ENCODE assay signal across 8 cellular contexts in the genomic region with DNA sequence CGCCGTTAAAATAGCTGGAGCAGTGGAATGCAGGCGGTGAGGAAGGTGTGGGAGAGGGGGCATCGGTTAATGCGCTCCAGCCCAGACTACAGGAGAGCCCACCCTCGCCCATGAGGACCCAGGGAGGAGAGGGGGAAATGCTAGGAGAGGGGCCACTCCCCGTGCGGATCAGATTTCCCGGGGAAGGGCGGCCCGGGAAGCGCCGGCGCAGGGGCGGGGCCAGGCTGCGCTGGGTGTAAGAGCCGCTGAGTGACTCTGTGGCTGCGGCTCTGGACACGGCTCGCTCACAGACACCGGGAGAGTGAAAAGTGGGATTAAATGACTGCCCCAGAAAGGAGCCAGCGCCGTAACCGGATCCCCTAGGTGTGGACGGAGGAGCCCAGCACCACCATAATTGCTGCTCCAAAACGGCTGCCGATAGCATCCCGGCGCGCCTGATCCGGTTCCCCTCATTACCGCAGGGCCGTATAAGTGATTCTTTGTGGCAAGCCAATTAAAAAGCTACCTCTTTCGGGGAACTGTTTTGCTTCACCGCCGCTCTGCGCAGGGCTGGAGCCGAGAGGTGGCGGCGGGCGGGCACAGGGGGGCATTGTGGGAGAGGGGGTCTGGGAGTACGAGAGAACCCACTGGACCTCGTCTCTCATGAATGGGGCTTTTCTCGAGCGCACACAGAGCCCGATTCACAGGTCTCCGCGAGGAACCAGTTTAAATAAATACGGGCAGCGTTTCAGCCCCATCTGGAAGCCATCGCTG. TPM values are rescaled to one million over a fixed set of nuclear protein-coding genes. Genes with fewer than 3 reads are reported as not detected.
DNase-seq lines count a peak whose midpoint lies in the region; ATAC-seq, FAIRE-seq and TF ChIP-seq lines count a peak whose summit lies in the region.

No MANE protein-coding gene starts in this region.

- POLR2A ChIA-PET in CD4-positive, alpha-beta T cell (lab: Charles Lee) = interaction anchor here (0.9 to 1.0 kb wide), 3 partner anchors 10 to 103 kb away, joined by 3 to 4 read pairs (median 3); no protein-coding TSS in a partner anchor
- POLR2A ChIA-PET in activated B cell treated with CpG ODN at 0.5 μM for 24 hours (lab: Charles Lee) = interaction anchor here (0.9 kb wide), 1 partner anchor 11 kb away, joined by 4 read pairs; no protein-coding TSS in a partner anchor

- DNase-seq in CD4-positive, alpha-beta T cell = no peak
- DNase-seq in activated B cell treated with CpG ODN at 0.5 μM for 24 hours (no peak), globus pallidus (ENCODE audit: low spot score) (peak; percentile 33), pancreas (peak; percentile 21 to 78 (median 42)), MV-4-11 (lab: John Stamatoyannopoulos, UW) (no peak), NCI-H345 treated with DMSO at 0.1 percent for 48 hours (lab: John Stamatoyannopoulos, UW; ENCODE audit: unreplicated experiment) (no peak)

- H3K9ac ChIP-seq in HUES48 (ENCODE audit: low read depth, low read length) = no peak overlapping the region

- H3K36me3 ChIP-seq in HUES48 (ENCODE audit: control insufficient read depth, insufficient read depth, low read length) = no peaks in the 10 kb centered on the region
- H3K36me3 ChIP-seq in pancreas = no peaks in the 10 kb centered on the region

- ATAC-seq in CD4-positive, alpha-beta T cell (ENCODE audit: poor library complexity) = peak; percentile 16
- ATAC-seq in activated B cell treated with CpG ODN at 0.5 μM for 24 hours (ENCODE audit: low read depth) (peak; percentile 21), pancreas (peak; percentile 71 to 89 (median 84)), HG02642 (IDR thresholded peaks at IDR 0.05; ENCODE audit: poor library complexity, unreplicated experiment) (no peak)

- H3K27me3 ChIP-seq in CD4-positive, alpha-beta T cell (ENCODE audit: control insufficient read depth, insufficient read depth, low read length) = peaks cover 94% of the 10 kb centered on the region
- H3K27me3 ChIP-seq in HUES48 (ENCODE audit: control insufficient read depth, insufficient read depth, low read length) (peaks cover 100% of the 10 kb centered on the region), pancreas (peaks cover 0 to 30% (median 8%) of the 10 kb centered on the region in 4 donors)

- H3K36me3 Mint-ChIP-seq in CD4-positive, alpha-beta T cell (ENCODE audit: low read depth) = no peaks in the 10 kb centered on the region
- H3K36me3 Mint-ChIP-seq in activated B cell treated with CpG ODN at 0.5 μM for 24 hours (ENCODE audit: low read depth) = no peaks in the 10 kb centered on the region

- H3K4me3 ChIP-seq in HUES48 (ENCODE audit: low read depth, low read length) (peak overlapping the region; percentile 65), pancreas (peak overlapping the region; percentile 13 to 51 (median 27))

- CTCF ChIA-PET in CD4-positive, alpha-beta T cell (lab: Charles Lee) = no interaction called here
- CTCF ChIA-PET in activated B cell treated with CpG ODN at 0.5 μM for 24 hours (lab: Charles Lee) = no interaction called here

- H3K27me3 Mint-ChIP-seq in CD4-positive, alpha-beta T cell = peaks cover 96% of the 10 kb centered on the region
- peaks cover 80% of the 10 kb centered on the region for H3K27me3 Mint-ChIP-seq in activated B cell treated with CpG ODN at 0.5 μM for 24 hours

- 0 to 1% methylated on average over 51 of the region's 51 CpGs for WGBS in pancreas, 2 donors

- H3K4me1 ChIP-seq in HUES48 (ENCODE audit: control insufficient read depth, insufficient read depth, low read length) (peaks cover 28% of the 10 kb centered on the region), pancreas (peaks cover 13 to 32% (median 28%) of the 10 kb centered on the region in 3 donors)

- H3K27ac Mint-ChIP-seq in CD4-positive, alpha-beta T cell = no peak overlapping the region
- no peak overlapping the region for H3K27ac Mint-ChIP-seq in activated B cell treated with CpG ODN at 0.5 μM for 24 hours

- H3K9me3 Mint-ChIP-seq in CD4-positive, alpha-beta T cell = no peaks in the 10 kb centered on the region
- H3K9me3 Mint-ChIP-seq in activated B cell treated with CpG ODN at 0.5 μM for 24 hours = no peaks in the 10 kb centered on the region

- no peak for TF ChIP-seq CTCF in CD4-positive, alpha-beta T cell (IDR thresholded peaks at IDR 0.05)
- TF ChIP-seq CTCF in activated B cell treated with CpG ODN at 0.5 μM for 24 hours (IDR thresholded peaks at IDR 0.05) (no peak), pancreas (IDR thresholded peaks at IDR 0.05) (no peak)

- peak overlapping the region; percentile 76 for H3K4me3 Mint-ChIP-seq in CD4-positive, alpha-beta T cell
- H3K4me3 Mint-ChIP-seq in activated B cell treated with CpG ODN at 0.5 μM for 24 hours = peak overlapping the region; percentile 71

- H3K4me1 Mint-ChIP-seq in CD4-positive, alpha-beta T cell (ENCODE audit: low read depth) = peaks cover 33% of the 10 kb centered on the region
- H3K4me1 Mint-ChIP-seq in activated B cell treated with CpG ODN at 0.5 μM for 24 hours = peaks cover 36% of the 10 kb centered on the region

- no peak overlapping the region for H3K27ac ChIP-seq in CD4-positive, alpha-beta T cell (ENCODE audit: low read depth, low read length)
- peak overlapping the region; percentile 33 for H3K27ac ChIP-seq in HUES48 (ENCODE audit: low read depth, low read length)
- H3K27ac ChIP-seq in pancreas = no peak overlapping the region

- no peaks in the 10 kb centered on the region for H3K9me3 ChIP-seq in CD4-positive, alpha-beta T cell (ENCODE audit: control insufficient read depth, low read length)
- H3K9me3 ChIP-seq in HUES48 (ENCODE audit: control insufficient read depth, insufficient read depth, low read length) (no peaks in the 10 kb centered on the region), pancreas (no peaks in the 10 kb centered on the region)

- intact Hi-C loops in CD4-positive, alpha-beta T cell (cut with DNase I, micrococcal nuclease) = no loop called here
- intact Hi-C loops in activated B cell treated with CpG ODN at 0.5 μM for 24 hours (cut with micrococcal nuclease) (loop anchor here (1.0 to 5.0 kb wide), 2 partner anchors 11 to 39 kb away; partner anchors contain the start of gene TMEM106C), pancreas (cut with DNase I) (no loop called here)

- no peak for FAIRE-seq in pancreas (lab: Jason Lieb, UNC)

RNA-seq across cellular contexts. Expression of gene COL2A1, which starts 2.7 kb away (rescaled TPM):
- not detected for total RNA-seq in CD4-positive, alpha-beta T cell
- total RNA-seq in activated B cell treated with CpG ODN at 0.5 μM for 24 hours = not detected in 2 replicates
- under 1 TPM in 1 of 6 donors, not detected in 5; 0.06 TPM for total RNA-seq in pancreas
- under 1 TPM; 0.04 to 0.12 TPM for polyA plus RNA-seq in pancreas

RNA-seq across cellular contexts. Expression of gene TMEM106C, which starts 38.2 kb away (rescaled TPM):
- total RNA-seq in CD4-positive, alpha-beta T cell = 10 to 100 TPM; 17.4 to 20.3 TPM
- total RNA-seq in activated B cell treated with CpG ODN at 0.5 μM for 24 hours (24.5 and 31.3 TPM in 2 replicates), pancreas (10 to 100 TPM; 25.6 to 42.1 (median 31.7) TPM)
- 10 to 100 TPM; 24.7 to 44.7 TPM for polyA plus RNA-seq in pancreas

Comparison
In these comparisons a context has a peak if more than half of its experiments do, and no peak if none do; other contexts are left out.
1. DNase-seq: peak in globus pallidus (single experiment) and pancreas (6 of 6); none in CD4-positive, alpha-beta T cell (0 of 10), activated B cell treated with CpG ODN at 0.5 μM for 24 hours (single experiment), MV-4-11 (single experiment) and NCI-H345 treated with DMSO at 0.1 percent for 48 hours (single experiment).